28 cellular contexts compared by ENCODE assay signal in the genomic region with DNA sequence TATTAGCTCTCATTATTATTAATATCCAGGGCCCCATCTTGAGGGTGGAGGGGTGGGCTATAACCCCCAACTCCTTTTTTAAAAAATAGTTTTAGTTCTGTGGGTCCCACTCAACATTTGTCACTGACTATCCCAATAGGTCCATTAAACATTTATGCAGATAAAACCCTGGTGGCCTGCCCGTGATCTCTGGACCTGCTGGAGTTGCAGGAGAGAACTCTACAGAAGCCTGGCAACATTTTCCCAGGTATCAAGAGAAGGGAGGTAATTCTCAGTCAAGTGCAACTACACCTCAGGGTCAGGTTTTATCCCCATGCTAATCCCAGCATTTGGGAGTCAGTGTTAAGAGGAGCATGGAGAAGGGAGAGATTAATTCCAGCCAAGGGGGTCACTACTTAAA.
"Had no signal": no experiment of that assay in that cellular context is flagged by ENCODE, and none has a peak within 500 bp of the region (broad histone marks: within the 10 kb centered on the region; RNA-seq: fewer than 3 reads in every experiment).

No MANE protein-coding gene starts in this region.

- DNase-seq: activated effector memory CD4-positive, alpha-beta T cell treated with anti-CD3 and anti-CD28 coated beads, Interleukin-2, amount 50 U/mL, for 16 hours; activated effector memory CD4-positive, alpha-beta T cell treated with Interleukin-2 at 50 U/mL for 16 hours; activated gamma-delta T cell; activated gamma-delta T cell treated with Interleukin-2 at 50 U/mL for 16 hours; activated naive CD4-positive, alpha-beta T cell; activated naive CD4-positive, alpha-beta T cell treated with anti-CD3 and anti-CD28 coated beads for 36 hours; activated naive CD4-positive, alpha-beta T cell treated with anti-CD3 and anti-CD28 coated beads, Interleukin-2, amount 10 ng/mL, durations not matched to agents 7 days and 5 days; activated naive CD4-positive, alpha-beta T cell treated with anti-CD3 and anti-CD28 coated beads, Interleukin-2, amount 50 U/mL, for 16 hours; activated naive CD4-positive, alpha-beta T cell treated with Interleukin-2 at 50 U/mL for 16 hours; activated naive CD8-positive, alpha-beta T cell treated with anti-CD3 and anti-CD28 coated beads for 36 hours; activated naive CD8-positive, alpha-beta T cell treated with anti-CD3 and anti-CD28 coated beads, Interleukin-2, amount 10 ng/mL, durations not matched to agents 7 days and 5 days; activated naive CD8-positive, alpha-beta T cell treated with anti-CD3 and anti-CD28 coated beads, Interleukin-2, amount 50 U/mL, for 24 hours; activated T-cell treated with anti-CD3 and anti-CD28 coated beads, Interleukin-2, amount 50 U/mL, for 24 hours; activated T-cell treated with anti-CD3 and anti-CD28 coated beads, Interleukin-2, amount 50 U/mL, for 4 hours; activated T-cell treated with anti-CD3 and anti-CD28 coated beads, Interleukin-2, amount 50 U/mL, for 48 hours; activated T-cell treated with anti-CD3 and anti-CD28 coated beads, Interleukin-2, amount 50 U/mL, for 72 hours; adrenal gland; amniotic stem cell; amygdala; anterior cingulate cortex; aorta; brain microvascular endothelial cell; caudate nucleus; central memory CD4-positive, alpha-beta T cell; cerebellar nuclear complex had no signal

- ATAC-seq: activated naive CD4-positive, alpha-beta T cell treated with anti-CD3 and anti-CD28 coated beads, Interleukin-2, amount 50 U/mL, for 72 hours; activated naive CD8-positive, alpha-beta T cell treated with anti-CD3 and anti-CD28 coated beads, Interleukin-2, amount 50 U/mL, for 24 hours; activated T-cell treated with anti-CD3 and anti-CD28 coated beads, Interleukin-2, amount 50 U/mL, for 4 hours; activated T-cell treated with anti-CD3 and anti-CD28 coated beads, Interleukin-2, amount 50 U/mL, for 72 hours; activated T-helper 17 cell treated with anti-CD3 and anti-CD28 coated beads, Interleukin-2, amount 50 U/mL, for 72 hours; body of pancreas had no signal
